ENCODE assay signal across 20 cellular contexts in the genomic region with DNA sequence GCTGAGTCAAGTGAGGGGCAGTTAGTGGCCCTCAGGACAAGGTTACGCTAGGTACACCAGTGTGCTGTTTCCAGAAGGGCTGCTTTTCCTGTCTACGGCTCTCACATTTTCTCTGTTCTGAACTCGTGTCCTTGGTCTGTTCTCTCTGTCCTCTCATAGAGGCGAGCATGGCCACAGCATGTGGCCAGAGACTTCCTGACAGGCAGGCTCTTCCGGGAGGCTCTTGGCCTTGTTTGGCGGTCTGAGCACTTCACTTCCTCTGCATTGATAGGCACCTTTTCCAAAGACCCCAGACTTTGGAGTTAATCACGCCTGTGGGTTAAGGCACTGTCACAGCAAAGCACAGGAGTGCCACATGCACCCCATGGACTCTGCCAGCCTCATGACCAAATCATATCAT. TPM values are rescaled to one million over a fixed set of nuclear protein-coding genes. Genes with fewer than 3 reads are reported as not detected.
DNase-seq lines count a peak whose midpoint lies in the region; ATAC-seq and TF ChIP-seq lines count a peak whose summit lies in the region.
"Had no signal": no experiment of that assay in that cellular context is flagged by ENCODE, and none has a peak within 500 bp of the region (broad histone marks: within the 10 kb centered on the region; RNA-seq: fewer than 3 reads in every experiment).

No MANE protein-coding gene starts in this region.

- H3F3A ChIP-seq in GM23338 (replicated peaks; ENCODE audit: low read depth) = no peaks in the 10 kb centered on the region

- no peak overlapping the region for H2AFZ ChIP-seq in GM23338

- H3K4me1 ChIP-seq in GM23338 (ENCODE audit: insufficient read depth) (peaks cover 21% of the 10 kb centered on the region; the same call in 1 of the 2 replicates), right atrium auricular region (peaks cover 0 to 62% of the 10 kb centered on the region in 2 donors), skeletal muscle tissue (ENCODE audit: control insufficient read depth in 3 of 3, insufficient read depth in 3 of 3, low read length in 3 of 3) (peaks cover 53 to 65% (median 59%) of the 10 kb centered on the region in 3 donors)

- H3K27me3 Mint-ChIP-seq in GM23338 (ENCODE audit: insufficient read depth, low read depth, poor library complexity) = peaks cover 2% of the 10 kb centered on the region
- no peaks in the 10 kb centered on the region for H3K27me3 Mint-ChIP-seq in activated T-helper 17 cell treated with anti-CD3 and anti-CD28 coated beads, Interleukin-2, amount 50 U/mL, for 72 hours
- H3K27me3 Mint-ChIP-seq: stimulated activated naive CD8-positive, alpha-beta T cell treated with anti-CD3 and anti-CD28 coated beads, Interleukin-15, amount 100 ng/mL, for 72 hours had no signal

- H3K9me2 ChIP-seq in GM23338 (ENCODE audit: insufficient read depth) = no peaks in the 10 kb centered on the region

- H3K36me3 ChIP-seq in GM23338 (ENCODE audit: insufficient read depth) (no peaks in the 10 kb centered on the region), right atrium auricular region (peaks cover 7% of the 10 kb centered on the region), skeletal muscle tissue (ENCODE audit: control insufficient read depth in 3 of 3, insufficient read depth in 3 of 3, low read length in 3 of 3) (peaks cover 0 to 15% (median 0%) of the 10 kb centered on the region in 3 donors)
- H3K36me3 ChIP-seq: pancreas had no signal

- peak overlapping the region; percentile 78; the same call in 1 of the 2 replicates for H3K4me2 ChIP-seq in GM23338

- peaks cover 22% of the 10 kb centered on the region for H3K4me1 Mint-ChIP-seq in GM23338
- peaks cover 7% of the 10 kb centered on the region for H3K4me1 Mint-ChIP-seq in activated T-helper 17 cell treated with anti-CD3 and anti-CD28 coated beads, Interleukin-2, amount 50 U/mL, for 72 hours

- peak overlapping the region; percentile 88 for H3K4me3 Mint-ChIP-seq in GM23338
- no peak overlapping the region for H3K4me3 Mint-ChIP-seq in activated T-helper 17 cell treated with anti-CD3 and anti-CD28 coated beads, Interleukin-2, amount 50 U/mL, for 72 hours
- H3K4me3 Mint-ChIP-seq: activated naive CD4-positive, alpha-beta T cell treated with anti-CD3 and anti-CD28 coated beads for 36 hours; stimulated activated naive CD8-positive, alpha-beta T cell treated with anti-CD3 and anti-CD28 coated beads, Interleukin-15, amount 100 ng/mL, for 72 hours had no signal

- H3K79me2 ChIP-seq in GM23338 (replicated peaks; ENCODE audit: insufficient read depth) = no peaks in the 10 kb centered on the region

- TF ChIP-seq CTCF in GM23338 (conservative IDR thresholded peaks at IDR 0.05; ENCODE audit: low read depth in 2 of 2) (no peak), right atrium auricular region (IDR thresholded peaks at IDR 0.05) (no peak)

- no peaks in the 10 kb centered on the region for H3K27me3 ChIP-seq in GM23338 (ENCODE audit: insufficient read depth)
- H3K27me3 ChIP-seq in right atrium auricular region = no peaks in the 10 kb centered on the region
- no peaks in the 10 kb centered on the region for H3K27me3 ChIP-seq in skeletal muscle tissue (ENCODE audit: control insufficient read depth in 3 of 3, insufficient read depth in 3 of 3, low read length in 3 of 3)
- H3K27me3 ChIP-seq: pancreas had no signal

- peaks cover 6% of the 10 kb centered on the region; the same call in 2 of the 3 replicates for H3K36me3 Mint-ChIP-seq in GM23338 (ENCODE audit: low read depth)
- H3K36me3 Mint-ChIP-seq in activated T-helper 17 cell treated with anti-CD3 and anti-CD28 coated beads, Interleukin-2, amount 50 U/mL, for 72 hours (ENCODE audit: low read depth) = no peaks in the 10 kb centered on the region

- no peak for DNase-seq in GM23338 (ENCODE audit: low spot score)
- DNase-seq in right atrium auricular region (ENCODE audit: low spot score) = no peak
- no peak for DNase-seq in iPS-NIHi7 (ENCODE audit: extremely low spot score)
- DNase-seq in NAMALWA (ENCODE audit: low spot score) = no peak
- no peak for DNase-seq in OCI-M2 (lab: John Stamatoyannopoulos, UW; ENCODE audit: unreplicated experiment)
- DNase-seq: activated CD8-positive, alpha-beta memory T cell treated with anti-CD3 and anti-CD28 coated beads, Interleukin-2, amount 50 U/mL, for 4 hours; activated naive CD4-positive, alpha-beta T cell treated with anti-CD3 and anti-CD28 coated beads for 36 hours; AML-193; cerebellar nuclear complex; islet precursor cell; mucosa of descending colon; NCI-H1417 treated with DMSO at 0.1 percent for 48 hours; pancreas; RPMI8226; stimulated activated naive CD8-positive, alpha-beta T cell treated with anti-CD3 and anti-CD28 coated beads, Interleukin-15, amount 100 ng/mL, for 72 hours had no signal

- H3K4me3 ChIP-seq in GM23338 (no peak overlapping the region), right atrium auricular region (peak overlapping the region; percentile 47 to 54), skeletal muscle tissue (ENCODE audit: low read length in 3 of 3) (peak overlapping the region; percentile 82 to 89 (median 88))
- H3K4me3 ChIP-seq: mucosa of descending colon had no signal

- H3K27ac Mint-ChIP-seq in GM23338 = peak overlapping the region; percentile 13; the same call in 1 of the 2 replicates
- H3K27ac Mint-ChIP-seq in activated T-helper 17 cell treated with anti-CD3 and anti-CD28 coated beads, Interleukin-2, amount 50 U/mL, for 72 hours = peak overlapping the region; percentile 59
- H3K27ac Mint-ChIP-seq: activated naive CD4-positive, alpha-beta T cell treated with anti-CD3 and anti-CD28 coated beads for 36 hours had no signal

- no peak; the same call in 2 of the 3 replicates for ATAC-seq in GM23338
- no peak for ATAC-seq in activated T-helper 17 cell treated with anti-CD3 and anti-CD28 coated beads, Interleukin-2, amount 50 U/mL, for 72 hours (replicated peaks)
- ATAC-seq in HG02642 (IDR thresholded peaks at IDR 0.05; ENCODE audit: poor library complexity, unreplicated experiment) = no peak
- ATAC-seq: mucosa of descending colon; pancreas; stimulated activated naive CD8-positive, alpha-beta T cell treated with anti-CD3 and anti-CD28 coated beads, Interleukin-15, amount 100 ng/mL, for 72 hours had no signal

- H3K9ac ChIP-seq in skeletal muscle tissue (ENCODE audit: low read depth in 1 of 3, low read length in 3 of 3) = peak overlapping the region; percentile 85 to 98 (median 95)

- H3K9me3 ChIP-seq in right atrium auricular region = no peaks in the 10 kb centered on the region
- H3K9me3 ChIP-seq in skeletal muscle tissue (ENCODE audit: control insufficient read depth in 3 of 3, low read length in 3 of 3) = no peaks in the 10 kb centered on the region
- H3K9me3 ChIP-seq: mucosa of descending colon, pancreas had no signal

- H3K27ac ChIP-seq in GM23338 (ENCODE audit: low read depth) = no peak overlapping the region
- H3K27ac ChIP-seq in right atrium auricular region = peak overlapping the region; percentile 92 to 94
- peak overlapping the region; percentile 99 for H3K27ac ChIP-seq in skeletal muscle tissue (ENCODE audit: low read depth, low read length)
- H3K27ac ChIP-seq: epithelial cell of prostate, HL-60 had no signal

- no peaks in the 10 kb centered on the region; the same call in 1 of the 2 replicates for H4K20me1 ChIP-seq in GM23338 (replicated peaks; ENCODE audit: insufficient read depth)

- no peaks in the 10 kb centered on the region for H3K9me3 Mint-ChIP-seq in GM23338
- H3K9me3 Mint-ChIP-seq in activated T-helper 17 cell treated with anti-CD3 and anti-CD28 coated beads, Interleukin-2, amount 50 U/mL, for 72 hours = no peaks in the 10 kb centered on the region
- H3K9me3 Mint-ChIP-seq: activated naive CD4-positive, alpha-beta T cell treated with anti-CD3 and anti-CD28 coated beads for 36 hours; stimulated activated naive CD8-positive, alpha-beta T cell treated with anti-CD3 and anti-CD28 coated beads, Interleukin-15, amount 100 ng/mL, for 72 hours had no signal

TF ChIP-seq in GM23338, 12 proteins besides CTCF, POLR2A, EP300 and RAD21 (continues in another document):
- TF ChIP-seq, protein P1, sequence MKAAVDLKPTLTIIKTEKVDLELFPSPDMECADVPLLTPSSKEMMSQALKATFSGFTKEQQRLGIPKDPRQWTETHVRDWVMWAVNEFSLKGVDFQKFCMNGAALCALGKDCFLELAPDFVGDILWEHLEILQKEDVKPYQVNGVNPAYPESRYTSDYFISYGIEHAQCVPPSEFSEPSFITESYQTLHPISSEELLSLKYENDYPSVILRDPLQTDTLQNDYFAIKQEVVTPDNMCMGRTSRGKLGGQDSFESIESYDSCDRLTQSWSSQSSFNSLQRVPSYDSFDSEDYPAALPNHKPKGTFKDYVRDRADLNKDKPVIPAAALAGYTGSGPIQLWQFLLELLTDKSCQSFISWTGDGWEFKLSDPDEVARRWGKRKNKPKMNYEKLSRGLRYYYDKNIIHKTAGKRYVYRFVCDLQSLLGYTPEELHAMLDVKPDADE (IDR thresholded peaks at IDR 0.05) = no peak
- TF ChIP-seq JUNB (IDR thresholded peaks at IDR 0.05; ENCODE audit: unreplicated experiment) (no peak), ZNF331 (CRISPR knock-in tag; IDR thresholded peaks at IDR 0.05; ENCODE audit: low read depth) (no peak), NANOG (IDR thresholded peaks at IDR 0.05; ENCODE audit: borderline replicate concordance) (no peak), CREB1 (CRISPR knock-in tag; IDR thresholded peaks at IDR 0.05; ENCODE audit: low read depth) (no peak)

RNA-seq across cellular contexts. Expression of gene CKMT2, which starts 1.2 kb away (rescaled TPM):
- 3.4 and 8.2 TPM in 2 replicates for total RNA-seq in GM23338 (2014; rRNA removed; shearing (Covaris generic))
- polyA plus RNA-seq in GM23338 (2016; fragmentation: Nextera tagmentation; extraction: Ambion mirVana) = 2.1 and 2.9 TPM in 2 replicates
- total RNA-seq in activated T-helper 17 cell treated with anti-CD3 and anti-CD28 coated beads, Interleukin-2, amount 50 U/mL, for 72 hours = not detected
- total RNA-seq in right atrium auricular region (1,000 to 10,000 TPM in 1 of 2 donors, 100 to 1,000 TPM in 1; 909 to 1,365 TPM), skeletal muscle tissue (92.9 TPM)
- total RNA-seq: activated naive CD4-positive, alpha-beta T cell treated with anti-CD3 and anti-CD28 coated beads for 36 hours had no signal

Comparison
In these comparisons a context has a peak if more than half of its experiments do, and no peak if none do; other contexts are left out.
1. RNA of gene CKMT2, which starts 1.2 kb away (total RNA-seq): 909 to 1,365 TPM in right atrium auricular region and 92.9 TPM in skeletal muscle tissue (single experiment); 3.4 to 8.2 TPM in GM23338 and not detected in activated T-helper 17 cell treated with anti-CD3 and anti-CD28 coated beads, Interleukin-2, amount 50 U/mL, for 72 hours; every median in the first group is over 10 times any median in the second.